ENCODE assay signal across 21 cellular contexts in the genomic region with DNA sequence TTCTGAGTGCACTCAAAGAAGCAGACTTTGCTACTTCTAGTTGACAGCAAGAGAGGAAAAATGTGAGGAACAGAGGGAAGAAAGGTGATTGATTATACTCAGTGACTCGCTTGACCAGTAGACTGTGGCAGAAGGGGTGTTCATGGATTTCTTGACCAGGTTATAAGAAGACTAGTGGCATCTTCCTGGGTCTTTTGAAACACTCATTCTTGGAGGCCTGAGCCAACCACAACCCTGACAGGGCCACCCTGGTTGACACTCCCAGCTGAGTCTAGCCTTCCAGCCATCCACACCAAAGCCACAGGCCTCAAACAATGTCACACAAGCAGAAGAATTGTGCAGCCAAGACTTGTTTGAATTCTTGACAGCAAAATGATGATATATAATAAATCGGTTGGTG.
A peak's percentile ranks its signal among the peaks of the same experiment; 100 is the strongest.
DNase-seq lines count a peak whose midpoint lies in the region; ATAC-seq and TF ChIP-seq lines count a peak whose summit lies in the region.
"Had no signal": no experiment of that assay in that cellular context is flagged by ENCODE, and none has a peak within 500 bp of the region (broad histone marks: within the 10 kb centered on the region; RNA-seq: fewer than 3 reads in every experiment).

No MANE protein-coding gene starts in this region.

- H3K9me3 ChIP-seq in trophoblast cell (ENCODE audit: insufficient read depth, low read depth, low read length) (no peaks in the 10 kb centered on the region), right atrium auricular region (no peaks in the 10 kb centered on the region)
- H3K9me3 ChIP-seq: MG63 had no signal

- H2AK5ac ChIP-seq in trophoblast cell (ENCODE audit: low read length) = no peak overlapping the region

- peak overlapping the region; percentile 31 for H2BK12ac ChIP-seq in trophoblast cell (ENCODE audit: low read length)

- peaks cover 5% of the 10 kb centered on the region for H3K9me3 Mint-ChIP-seq in activated T-helper 2 cell treated with anti-CD3 and anti-CD28 coated beads, Interferon-gamma antibody, Interleukin-2, Interleukin-4, amounts not matched to agents 10 μg/mL and 5 μg/mL and 100 μg/mL, durations not matched to agents 14 hours and 24 hours and 36 hours

- H3K36me3 ChIP-seq in trophoblast cell (ENCODE audit: control insufficient read depth in 1 of 2, insufficient read depth in 2 of 2, low read length in 2 of 2) (no peaks in the 10 kb centered on the region), right atrium auricular region (no peaks in the 10 kb centered on the region)
- H3K36me3 ChIP-seq: MG63 had no signal

- peaks cover 0 to 2% of the 10 kb centered on the region in 2 experiments for H3K4me1 ChIP-seq in trophoblast cell (ENCODE audit: control insufficient read depth in 1 of 2, insufficient read depth in 2 of 2, low read length in 2 of 2)
- no peaks in the 10 kb centered on the region for H3K4me1 ChIP-seq in right atrium auricular region

- H3K79me1 ChIP-seq in trophoblast cell (ENCODE audit: low read length) = no peaks in the 10 kb centered on the region

- no peak overlapping the region for H3K4me2 ChIP-seq in trophoblast cell (ENCODE audit: low read length)

- no peak overlapping the region for H2AFZ ChIP-seq in trophoblast cell (ENCODE audit: insufficient read depth, low read length, poor library complexity)

- no peak overlapping the region for H3K4me3 Mint-ChIP-seq in activated T-helper 2 cell treated with anti-CD3 and anti-CD28 coated beads, Interferon-gamma antibody, Interleukin-2, Interleukin-4, amounts not matched to agents 10 μg/mL and 5 μg/mL and 100 μg/mL, durations not matched to agents 14 hours and 24 hours and 36 hours (ENCODE audit: low read depth)
- H3K4me3 Mint-ChIP-seq: CD14-positive monocyte had no signal

- no peak overlapping the region for H3K4me3 ChIP-seq in trophoblast cell (ENCODE audit: low read depth, low read length)
- no peak overlapping the region for H3K4me3 ChIP-seq in right atrium auricular region
- H3K4me3 ChIP-seq: MG63 had no signal

- no peak overlapping the region for H3K18ac ChIP-seq in trophoblast cell (ENCODE audit: low read length)

- no CpG with 5 or more reads among the region's 2 CpGs for WGBS in trophoblast cell (ENCODE audit: extremely low coverage, insufficient coverage, insufficient read length)

- DNase-seq in ACHN (peak; percentile 1), RPMI7951 (ENCODE audit: low read depth) (peak; percentile 33), kidney glomerular epithelial cell (lab: John Stamatoyannopoulos, UW) (peak; percentile 7), trophoblast cell (no peak), right atrium auricular region (ENCODE audit: low spot score) (no peak)
- no peak for DNase-seq in activated T-helper 2 cell treated with anti-CD3 and anti-CD28 coated beads, Interferon-gamma antibody, Interleukin-2, Interleukin-4, amounts not matched to agents 10 μg/mL and 5 μg/mL and 100 μg/mL, durations not matched to agents 14 hours and 24 hours and 36 hours (ENCODE audit: low spot score)
- DNase-seq: 8988T, AML-193, DMS79, MG63, NCI-H1417, NCI-H1694 treated with DMSO at 0.1 percent for 48 hours, NCI-H2081 treated with DMSO at 0.1 percent for 48 hours, NCI-H2171 treated with DMSO at 0.1 percent for 48 hours, NCI-H526 treated with DMSO at 0.1 percent for 48 hours, PC-3, SIG-M5 had no signal

- H4K91ac ChIP-seq in trophoblast cell (ENCODE audit: low read depth, low read length) = no peak overlapping the region

- no peaks in the 10 kb centered on the region for H3K27me3 Mint-ChIP-seq in activated T-helper 2 cell treated with anti-CD3 and anti-CD28 coated beads, Interferon-gamma antibody, Interleukin-2, Interleukin-4, amounts not matched to agents 10 μg/mL and 5 μg/mL and 100 μg/mL, durations not matched to agents 14 hours and 24 hours and 36 hours (ENCODE audit: low read depth)

- no peak overlapping the region for H2BK120ac ChIP-seq in trophoblast cell (ENCODE audit: insufficient read depth, low read length, poor library complexity)

- H3K4me1 Mint-ChIP-seq in activated T-helper 2 cell treated with anti-CD3 and anti-CD28 coated beads, Interferon-gamma antibody, Interleukin-2, Interleukin-4, amounts not matched to agents 10 μg/mL and 5 μg/mL and 100 μg/mL, durations not matched to agents 14 hours and 24 hours and 36 hours (ENCODE audit: low read depth) = no peaks in the 10 kb centered on the region
- H3K4me1 Mint-ChIP-seq: CD14-positive monocyte had no signal

- no peaks in the 10 kb centered on the region for H3K79me2 ChIP-seq in trophoblast cell (ENCODE audit: control insufficient read depth, insufficient read depth, low read length, poor library complexity)

- no peak overlapping the region for H3K4ac ChIP-seq in trophoblast cell (ENCODE audit: low read depth, low read length)

- H3K9ac ChIP-seq in trophoblast cell (ENCODE audit: low read length) = no peak overlapping the region

- in situ Hi-C loops in ACHN (cut with HindIII; ENCODE audit: low pct_ligation_motif_present, low pct_unique_long_range_greater_than_20kb, low sequenced_read_pairs) = no loop called here

- intact Hi-C loops in activated T-helper 2 cell treated with anti-CD3 and anti-CD28 coated beads, Interferon-gamma antibody, Interleukin-2, Interleukin-4, amounts not matched to agents 10 μg/mL and 5 μg/mL and 100 μg/mL, durations not matched to agents 14 hours and 24 hours and 36 hours (cut with micrococcal nuclease) = no loop called here

- no peak overlapping the region for H4K8ac ChIP-seq in trophoblast cell (ENCODE audit: low read depth, low read length)

- H4K12ac ChIP-seq in trophoblast cell (ENCODE audit: low read depth, low read length) = no peak overlapping the region

- TF ChIP-seq CTCF in right atrium auricular region (IDR thresholded peaks at IDR 0.05) = no peak

- H3K27ac ChIP-seq in trophoblast cell (ENCODE audit: low read depth, low read length) (no peak overlapping the region), right atrium auricular region (no peak overlapping the region)
- H3K27ac ChIP-seq: RWPE1 had no signal

- no peak overlapping the region for H2BK5ac ChIP-seq in trophoblast cell (ENCODE audit: low read depth, low read length, poor library complexity)

- H3K27ac Mint-ChIP-seq in activated T-helper 2 cell treated with anti-CD3 and anti-CD28 coated beads, Interferon-gamma antibody, Interleukin-2, Interleukin-4, amounts not matched to agents 10 μg/mL and 5 μg/mL and 100 μg/mL, durations not matched to agents 14 hours and 24 hours and 36 hours = no peak overlapping the region

- no peaks in the 10 kb centered on the region for H3K36me3 Mint-ChIP-seq in activated T-helper 2 cell treated with anti-CD3 and anti-CD28 coated beads, Interferon-gamma antibody, Interleukin-2, Interleukin-4, amounts not matched to agents 10 μg/mL and 5 μg/mL and 100 μg/mL, durations not matched to agents 14 hours and 24 hours and 36 hours (ENCODE audit: low read depth)
- H3K36me3 Mint-ChIP-seq: CD14-positive monocyte had no signal

- H3K23ac ChIP-seq in trophoblast cell (ENCODE audit: low read length) = no peak overlapping the region

- ATAC-seq in HG02588 (IDR thresholded peaks at IDR 0.05; ENCODE audit: unreplicated experiment) = no peak
- ATAC-seq: PC-3, SK-N-SH treated with all-trans-retinoic acid at 6 μM for 48 hours had no signal

- no peak overlapping the region for H3K14ac ChIP-seq in trophoblast cell (ENCODE audit: low read length)

- H3K27me3 ChIP-seq in trophoblast cell (ENCODE audit: insufficient read depth, low read length) (no peaks in the 10 kb centered on the region), right atrium auricular region (no peaks in the 10 kb centered on the region)
- H3K27me3 ChIP-seq: MG63 had no signal

Comparison
In these comparisons a context has a peak if more than half of its experiments do, and no peak if none do; other contexts are left out.
1. DNase-seq: peak in ACHN (single experiment), RPMI7951 (single experiment) and kidney glomerular epithelial cell (single experiment); none in trophoblast cell (0 of 2), right atrium auricular region (single experiment) and activated T-helper 2 cell treated with anti-CD3 and anti-CD28 coated beads, Interferon-gamma antibody, Interleukin-2, Interleukin-4, amounts not matched to agents 10 μg/mL and 5 μg/mL and 100 μg/mL, durations not matched to agents 14 hours and 24 hours and 36 hours (single experiment).